ENCODE assay signal across 28 cellular contexts in genomic region chr3:94529821-94530220, GRCh38.
"Had no signal": no experiment of that assay in that cellular context is flagged by ENCODE, and none has a peak within 500 bp of the region (broad histone marks: within the 10 kb centered on the region; RNA-seq: fewer than 3 reads in every experiment).

No MANE protein-coding gene starts in this region.

- ATAC-seq: effector memory CD8-positive, alpha-beta T cell; esophagus mucosa; foreskin keratinocyte; gastrocnemius medialis; gastroesophageal sphincter; heart left ventricle; heart right ventricle had no signal

- H3K4me1 ChIP-seq: colonic mucosa, esophagus muscularis mucosa, esophagus squamous epithelium, foreskin keratinocyte, gastrocnemius medialis, gastroesophageal sphincter, heart right ventricle had no signal

- H3K4me2 ChIP-seq: hepatocyte had no signal

- FAIRE-seq: endometrium, endothelial cell of umbilical vein, frontal cortex had no signal

- H3K27ac ChIP-seq: colonic mucosa, coronary artery, dorsolateral prefrontal cortex, epithelial cell of prostate, esophagus muscularis mucosa, esophagus squamous epithelium, foreskin keratinocyte, gastrocnemius medialis, gastroesophageal sphincter, heart left ventricle, heart right ventricle, hepatocyte had no signal

- DNase-seq: colonic mucosa; cortex of kidney; dermis blood vessel endothelial cell; dorsolateral prefrontal cortex; effector CD4-positive, alpha-beta T cell; effector CD8-positive, alpha-beta T cell; effector memory CD4-positive, alpha-beta T cell; effector memory CD8-positive, alpha-beta T cell; endodermal cell; erythroblast; esophagus squamous epithelium; foreskin fibroblast; foreskin keratinocyte; foreskin melanocyte; gastrocnemius medialis; glutamatergic neuron; head of caudate nucleus; heart left ventricle; heart right ventricle had no signal

- H3K4me3 ChIP-seq: colonic mucosa, coronary artery, dorsolateral prefrontal cortex, esophagus muscularis mucosa, esophagus squamous epithelium, gastrocnemius medialis, gastroesophageal sphincter, heart left ventricle, heart right ventricle, hepatocyte had no signal

- H3K9me3 ChIP-seq: colonic mucosa, esophagus muscularis mucosa, esophagus squamous epithelium, gastrocnemius medialis, gastroesophageal sphincter, heart left ventricle, heart right ventricle had no signal
